Comparison of ENCODE assay signal across 1 cellular context in the genomic region with DNA sequence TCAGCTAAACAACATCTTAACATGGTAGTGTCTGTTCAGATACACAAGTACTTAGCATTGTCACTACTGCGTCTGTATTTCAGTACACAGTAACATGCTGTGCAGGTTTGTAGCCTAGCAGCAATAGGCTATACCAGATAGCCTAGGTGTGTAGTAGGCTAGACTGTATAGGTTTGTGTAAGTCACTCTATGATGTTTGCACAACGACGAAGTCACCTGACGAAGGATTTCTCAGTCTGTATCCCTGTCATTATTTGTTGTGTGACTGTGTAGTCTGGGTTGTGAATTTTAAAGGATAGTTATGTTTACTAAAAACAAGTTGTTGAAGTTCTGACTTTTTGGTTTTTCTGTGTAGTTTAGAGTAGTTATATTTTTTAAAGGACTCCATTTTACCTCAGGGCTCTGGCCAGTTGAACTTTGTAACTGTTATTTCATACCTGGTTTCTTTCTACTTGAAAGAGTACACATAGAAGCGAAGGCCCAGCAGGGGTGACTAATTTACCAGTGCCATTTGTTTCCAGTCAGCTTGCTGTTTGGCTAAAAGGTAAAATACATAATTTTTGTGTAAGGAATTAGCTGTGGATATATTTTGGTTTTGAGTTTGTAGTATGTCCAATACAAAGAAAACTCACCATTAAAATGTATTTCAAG.
A peak's percentile ranks its signal among the peaks of the same experiment; 100 is the strongest.
TF ChIP-seq lines count a peak whose summit lies in the region.

No MANE protein-coding gene starts in this region.

TF ChIP-seq in HepG2, 621 proteins besides CTCF, POLR2A, EP300 and RAD21 (continues in another document):
- TF ChIP-seq CEBPG (CRISPR knock-in tag; IDR thresholded peaks at IDR 0.05) (peak; percentile 66), ZNF839 (CRISPR knock-in tag; IDR thresholded peaks at IDR 0.05; ENCODE audit: borderline replicate concordance) (no peak), CHCHD3 (CRISPR knock-in tag; IDR thresholded peaks at IDR 0.05) (no peak), ZBTB42 (CRISPR knock-in tag; IDR thresholded peaks at IDR 0.05) (no peak), ZNF563 (CRISPR knock-in tag; IDR thresholded peaks at IDR 0.05) (no peak), SIN3A (IDR thresholded peaks at IDR 0.05; ENCODE audit: borderline replicate concordance, low read depth, low read length) (no peak), ETV5 (CRISPR knock-in tag; IDR thresholded peaks at IDR 0.05; ENCODE audit: borderline replicate concordance) (no peak; the same call in 1 of the 2 replicates), YY1 (IDR thresholded peaks at IDR 0.05; ENCODE audit: insufficient read depth, insufficient replicate concordance, low read depth, low read length) (no peak), HNF4A (CRISPR knock-in tag; IDR thresholded peaks at IDR 0.05) (peak; percentile 61), NFE2 (CRISPR knock-in tag; IDR thresholded peaks at IDR 0.05) (no peak), MAFF (IDR thresholded peaks at IDR 0.05; ENCODE audit: low read depth, low read length) (0 out of 2 replicates have a peak, but pooled peaks have one; percentile 11), ZKSCAN5 (CRISPR knock-in tag; IDR thresholded peaks at IDR 0.05) (no peak), ZNF17 (CRISPR knock-in tag; IDR thresholded peaks at IDR 0.05) (no peak), ZNF496 (CRISPR knock-in tag; IDR thresholded peaks at IDR 0.05; ENCODE audit: insufficient replicate concordance) (no peak), NR3C1 (CRISPR knock-in tag; IDR thresholded peaks at IDR 0.05) (no peak), ZNF335 (CRISPR knock-in tag; IDR thresholded peaks at IDR 0.05) (no peak), SOX5 (CRISPR knock-in tag; IDR thresholded peaks at IDR 0.05; ENCODE audit: borderline replicate concordance) (peak; percentile 15; the same call in 1 of the 2 replicates), MIER3 (CRISPR knock-in tag; IDR thresholded peaks at IDR 0.05; ENCODE audit: borderline replicate concordance) (no peak), RFX1 (IDR thresholded peaks at IDR 0.05) (no peak), GFI1 (CRISPR knock-in tag; IDR thresholded peaks at IDR 0.05; ENCODE audit: borderline replicate concordance) (no peak), TCF7 (IDR thresholded peaks at IDR 0.05; ENCODE audit: low read depth) (no peak), CEBPB (IDR thresholded peaks at IDR 0.05; ENCODE audit: borderline replicate concordance, low read depth, low read length) (peak; percentile 65), ZSCAN20 (CRISPR knock-in tag; IDR thresholded peaks at IDR 0.05; ENCODE audit: borderline replicate concordance) (no peak), FOXP1 (IDR thresholded peaks at IDR 0.05) (0 out of 2 replicates have a peak, but pooled peaks have one; percentile 8), FOXP1 (CRISPR knock-in tag; IDR thresholded peaks at IDR 0.05) (no peak; the same call in 1 of the 2 replicates), NCOA2 (CRISPR knock-in tag; IDR thresholded peaks at IDR 0.05) (peak; percentile 34; the same call in 1 of the 2 replicates), ZNF317 (CRISPR knock-in tag; IDR thresholded peaks at IDR 0.05) (0 out of 2 replicates have a peak, but pooled peaks have one; percentile 49), HOXA9 (CRISPR knock-in tag; IDR thresholded peaks at IDR 0.05; ENCODE audit: borderline replicate concordance) (no peak), GLI4 (CRISPR knock-in tag; IDR thresholded peaks at IDR 0.05; ENCODE audit: borderline replicate concordance) (no peak), GATA4 (IDR thresholded peaks at IDR 0.05; ENCODE audit: borderline replicate concordance, low read depth) (no peak), PLRG1 (conservative IDR thresholded peaks at IDR 0.05) (no peak)
- TF ChIP-seq, protein P1, sequence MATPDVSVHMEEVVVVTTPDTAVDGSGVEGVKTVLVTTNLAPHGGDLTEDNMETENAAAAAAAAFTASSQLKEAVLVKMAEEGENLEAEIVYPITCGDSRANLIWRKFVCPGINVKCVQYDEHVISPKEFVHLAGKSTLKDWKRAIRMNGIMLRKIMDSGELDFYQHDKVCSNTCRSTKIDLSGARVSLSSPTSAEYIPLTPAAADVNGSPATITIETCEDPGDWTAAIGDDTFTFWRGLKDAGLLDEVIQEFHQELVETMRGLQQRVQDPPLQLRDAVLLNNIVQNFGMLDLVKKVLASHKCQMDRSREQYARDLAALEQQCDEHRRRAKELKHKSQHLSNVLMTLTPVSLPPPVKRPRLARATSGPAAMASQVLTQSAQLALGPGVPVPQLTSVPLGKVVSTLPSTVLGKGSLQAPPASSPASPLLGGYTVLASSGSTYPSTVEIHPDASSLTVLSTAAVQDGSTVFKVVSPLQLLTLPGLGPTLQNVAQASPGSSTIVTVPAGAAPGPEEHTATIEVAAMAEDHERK (CRISPR knock-in tag; IDR thresholded peaks at IDR 0.05; ENCODE audit: low read depth) = no peak
- TF ChIP-seq, protein P2, sequence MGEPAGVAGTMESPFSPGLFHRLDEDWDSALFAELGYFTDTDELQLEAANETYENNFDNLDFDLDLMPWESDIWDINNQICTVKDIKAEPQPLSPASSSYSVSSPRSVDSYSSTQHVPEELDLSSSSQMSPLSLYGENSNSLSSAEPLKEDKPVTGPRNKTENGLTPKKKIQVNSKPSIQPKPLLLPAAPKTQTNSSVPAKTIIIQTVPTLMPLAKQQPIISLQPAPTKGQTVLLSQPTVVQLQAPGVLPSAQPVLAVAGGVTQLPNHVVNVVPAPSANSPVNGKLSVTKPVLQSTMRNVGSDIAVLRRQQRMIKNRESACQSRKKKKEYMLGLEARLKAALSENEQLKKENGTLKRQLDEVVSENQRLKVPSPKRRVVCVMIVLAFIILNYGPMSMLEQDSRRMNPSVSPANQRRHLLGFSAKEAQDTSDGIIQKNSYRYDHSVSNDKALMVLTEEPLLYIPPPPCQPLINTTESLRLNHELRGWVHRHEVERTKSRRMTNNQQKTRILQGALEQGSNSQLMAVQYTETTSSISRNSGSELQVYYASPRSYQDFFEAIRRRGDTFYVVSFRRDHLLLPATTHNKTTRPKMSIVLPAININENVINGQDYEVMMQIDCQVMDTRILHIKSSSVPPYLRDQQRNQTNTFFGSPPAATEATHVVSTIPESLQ (CRISPR knock-in tag; conservative IDR thresholded peaks at IDR 0.05) = no peak
- TF ChIP-seq, protein P3, sequence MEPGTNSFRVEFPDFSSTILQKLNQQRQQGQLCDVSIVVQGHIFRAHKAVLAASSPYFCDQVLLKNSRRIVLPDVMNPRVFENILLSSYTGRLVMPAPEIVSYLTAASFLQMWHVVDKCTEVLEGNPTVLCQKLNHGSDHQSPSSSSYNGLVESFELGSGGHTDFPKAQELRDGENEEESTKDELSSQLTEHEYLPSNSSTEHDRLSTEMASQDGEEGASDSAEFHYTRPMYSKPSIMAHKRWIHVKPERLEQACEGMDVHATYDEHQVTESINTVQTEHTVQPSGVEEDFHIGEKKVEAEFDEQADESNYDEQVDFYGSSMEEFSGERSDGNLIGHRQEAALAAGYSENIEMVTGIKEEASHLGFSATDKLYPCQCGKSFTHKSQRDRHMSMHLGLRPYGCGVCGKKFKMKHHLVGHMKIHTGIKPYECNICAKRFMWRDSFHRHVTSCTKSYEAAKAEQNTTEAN (CRISPR knock-in tag; conservative IDR thresholded peaks at IDR 0.05) = no peak
- TF ChIP-seq, protein P4, sequence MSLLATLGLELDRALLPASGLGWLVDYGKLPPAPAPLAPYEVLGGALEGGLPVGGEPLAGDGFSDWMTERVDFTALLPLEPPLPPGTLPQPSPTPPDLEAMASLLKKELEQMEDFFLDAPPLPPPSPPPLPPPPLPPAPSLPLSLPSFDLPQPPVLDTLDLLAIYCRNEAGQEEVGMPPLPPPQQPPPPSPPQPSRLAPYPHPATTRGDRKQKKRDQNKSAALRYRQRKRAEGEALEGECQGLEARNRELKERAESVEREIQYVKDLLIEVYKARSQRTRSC (CRISPR knock-in tag; IDR thresholded peaks at IDR 0.05; ENCODE audit: low read depth) = no peak
- TF ChIP-seq, protein P5, sequence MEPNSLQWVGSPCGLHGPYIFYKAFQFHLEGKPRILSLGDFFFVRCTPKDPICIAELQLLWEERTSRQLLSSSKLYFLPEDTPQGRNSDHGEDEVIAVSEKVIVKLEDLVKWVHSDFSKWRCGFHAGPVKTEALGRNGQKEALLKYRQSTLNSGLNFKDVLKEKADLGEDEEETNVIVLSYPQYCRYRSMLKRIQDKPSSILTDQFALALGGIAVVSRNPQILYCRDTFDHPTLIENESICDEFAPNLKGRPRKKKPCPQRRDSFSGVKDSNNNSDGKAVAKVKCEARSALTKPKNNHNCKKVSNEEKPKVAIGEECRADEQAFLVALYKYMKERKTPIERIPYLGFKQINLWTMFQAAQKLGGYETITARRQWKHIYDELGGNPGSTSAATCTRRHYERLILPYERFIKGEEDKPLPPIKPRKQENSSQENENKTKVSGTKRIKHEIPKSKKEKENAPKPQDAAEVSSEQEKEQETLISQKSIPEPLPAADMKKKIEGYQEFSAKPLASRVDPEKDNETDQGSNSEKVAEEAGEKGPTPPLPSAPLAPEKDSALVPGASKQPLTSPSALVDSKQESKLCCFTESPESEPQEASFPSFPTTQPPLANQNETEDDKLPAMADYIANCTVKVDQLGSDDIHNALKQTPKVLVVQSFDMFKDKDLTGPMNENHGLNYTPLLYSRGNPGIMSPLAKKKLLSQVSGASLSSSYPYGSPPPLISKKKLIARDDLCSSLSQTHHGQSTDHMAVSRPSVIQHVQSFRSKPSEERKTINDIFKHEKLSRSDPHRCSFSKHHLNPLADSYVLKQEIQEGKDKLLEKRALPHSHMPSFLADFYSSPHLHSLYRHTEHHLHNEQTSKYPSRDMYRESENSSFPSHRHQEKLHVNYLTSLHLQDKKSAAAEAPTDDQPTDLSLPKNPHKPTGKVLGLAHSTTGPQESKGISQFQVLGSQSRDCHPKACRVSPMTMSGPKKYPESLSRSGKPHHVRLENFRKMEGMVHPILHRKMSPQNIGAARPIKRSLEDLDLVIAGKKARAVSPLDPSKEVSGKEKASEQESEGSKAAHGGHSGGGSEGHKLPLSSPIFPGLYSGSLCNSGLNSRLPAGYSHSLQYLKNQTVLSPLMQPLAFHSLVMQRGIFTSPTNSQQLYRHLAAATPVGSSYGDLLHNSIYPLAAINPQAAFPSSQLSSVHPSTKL (CRISPR knock-in tag; IDR thresholded peaks at IDR 0.05) = peak; percentile 72
- TF ChIP-seq, protein P6, sequence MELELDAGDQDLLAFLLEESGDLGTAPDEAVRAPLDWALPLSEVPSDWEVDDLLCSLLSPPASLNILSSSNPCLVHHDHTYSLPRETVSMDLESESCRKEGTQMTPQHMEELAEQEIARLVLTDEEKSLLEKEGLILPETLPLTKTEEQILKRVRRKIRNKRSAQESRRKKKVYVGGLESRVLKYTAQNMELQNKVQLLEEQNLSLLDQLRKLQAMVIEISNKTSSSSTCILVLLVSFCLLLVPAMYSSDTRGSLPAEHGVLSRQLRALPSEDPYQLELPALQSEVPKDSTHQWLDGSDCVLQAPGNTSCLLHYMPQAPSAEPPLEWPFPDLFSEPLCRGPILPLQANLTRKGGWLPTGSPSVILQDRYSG (CRISPR knock-in tag; IDR thresholded peaks at IDR 0.05) = no peak
- TF ChIP-seq, protein P7, sequence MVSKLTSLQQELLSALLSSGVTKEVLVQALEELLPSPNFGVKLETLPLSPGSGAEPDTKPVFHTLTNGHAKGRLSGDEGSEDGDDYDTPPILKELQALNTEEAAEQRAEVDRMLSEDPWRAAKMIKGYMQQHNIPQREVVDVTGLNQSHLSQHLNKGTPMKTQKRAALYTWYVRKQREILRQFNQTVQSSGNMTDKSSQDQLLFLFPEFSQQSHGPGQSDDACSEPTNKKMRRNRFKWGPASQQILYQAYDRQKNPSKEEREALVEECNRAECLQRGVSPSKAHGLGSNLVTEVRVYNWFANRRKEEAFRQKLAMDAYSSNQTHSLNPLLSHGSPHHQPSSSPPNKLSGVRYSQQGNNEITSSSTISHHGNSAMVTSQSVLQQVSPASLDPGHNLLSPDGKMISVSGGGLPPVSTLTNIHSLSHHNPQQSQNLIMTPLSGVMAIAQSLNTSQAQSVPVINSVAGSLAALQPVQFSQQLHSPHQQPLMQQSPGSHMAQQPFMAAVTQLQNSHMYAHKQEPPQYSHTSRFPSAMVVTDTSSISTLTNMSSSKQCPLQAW (CRISPR knock-in tag; IDR thresholded peaks at IDR 0.05) = no peak
- TF ChIP-seq, protein P8, sequence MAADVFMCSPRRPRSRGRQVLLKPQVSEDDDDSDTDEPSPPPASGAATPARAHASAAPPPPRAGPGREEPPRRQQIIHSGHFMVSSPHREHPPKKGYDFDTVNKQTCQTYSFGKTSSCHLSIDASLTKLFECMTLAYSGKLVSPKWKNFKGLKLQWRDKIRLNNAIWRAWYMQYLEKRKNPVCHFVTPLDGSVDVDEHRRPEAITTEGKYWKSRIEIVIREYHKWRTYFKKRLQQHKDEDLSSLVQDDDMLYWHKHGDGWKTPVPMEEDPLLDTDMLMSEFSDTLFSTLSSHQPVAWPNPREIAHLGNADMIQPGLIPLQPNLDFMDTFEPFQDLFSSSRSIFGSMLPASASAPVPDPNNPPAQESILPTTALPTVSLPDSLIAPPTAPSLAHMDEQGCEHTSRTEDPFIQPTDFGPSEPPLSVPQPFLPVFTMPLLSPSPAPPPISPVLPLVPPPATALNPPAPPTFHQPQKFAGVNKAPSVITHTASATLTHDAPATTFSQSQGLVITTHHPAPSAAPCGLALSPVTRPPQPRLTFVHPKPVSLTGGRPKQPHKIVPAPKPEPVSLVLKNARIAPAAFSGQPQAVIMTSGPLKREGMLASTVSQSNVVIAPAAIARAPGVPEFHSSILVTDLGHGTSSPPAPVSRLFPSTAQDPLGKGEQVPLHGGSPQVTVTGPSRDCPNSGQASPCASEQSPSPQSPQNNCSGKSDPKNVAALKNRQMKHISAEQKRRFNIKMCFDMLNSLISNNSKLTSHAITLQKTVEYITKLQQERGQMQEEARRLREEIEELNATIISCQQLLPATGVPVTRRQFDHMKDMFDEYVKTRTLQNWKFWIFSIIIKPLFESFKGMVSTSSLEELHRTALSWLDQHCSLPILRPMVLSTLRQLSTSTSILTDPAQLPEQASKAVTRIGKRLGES (CRISPR knock-in tag; IDR thresholded peaks at IDR 0.05; ENCODE audit: borderline replicate concordance) = no peak
- TF ChIP-seq, protein P9, sequence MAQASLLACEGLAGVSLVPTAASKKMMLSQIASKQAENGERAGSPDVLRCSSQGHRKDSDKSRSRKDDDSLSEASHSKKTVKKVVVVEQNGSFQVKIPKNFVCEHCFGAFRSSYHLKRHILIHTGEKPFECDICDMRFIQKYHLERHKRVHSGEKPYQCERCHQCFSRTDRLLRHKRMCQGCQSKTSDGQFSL (CRISPR knock-in tag; IDR thresholded peaks at IDR 0.05) = no peak
- TF ChIP-seq, protein P10, sequence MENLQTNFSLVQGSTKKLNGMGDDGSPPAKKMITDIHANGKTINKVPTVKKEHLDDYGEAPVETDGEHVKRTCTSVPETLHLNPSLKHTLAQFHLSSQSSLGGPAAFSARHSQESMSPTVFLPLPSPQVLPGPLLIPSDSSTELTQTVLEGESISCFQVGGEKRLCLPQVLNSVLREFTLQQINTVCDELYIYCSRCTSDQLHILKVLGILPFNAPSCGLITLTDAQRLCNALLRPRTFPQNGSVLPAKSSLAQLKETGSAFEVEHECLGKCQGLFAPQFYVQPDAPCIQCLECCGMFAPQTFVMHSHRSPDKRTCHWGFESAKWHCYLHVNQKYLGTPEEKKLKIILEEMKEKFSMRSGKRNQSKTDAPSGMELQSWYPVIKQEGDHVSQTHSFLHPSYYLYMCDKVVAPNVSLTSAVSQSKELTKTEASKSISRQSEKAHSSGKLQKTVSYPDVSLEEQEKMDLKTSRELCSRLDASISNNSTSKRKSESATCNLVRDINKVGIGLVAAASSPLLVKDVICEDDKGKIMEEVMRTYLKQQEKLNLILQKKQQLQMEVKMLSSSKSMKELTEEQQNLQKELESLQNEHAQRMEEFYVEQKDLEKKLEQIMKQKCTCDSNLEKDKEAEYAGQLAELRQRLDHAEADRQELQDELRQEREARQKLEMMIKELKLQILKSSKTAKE (CRISPR knock-in tag; IDR thresholded peaks at IDR 0.05; ENCODE audit: borderline replicate concordance) = peak; percentile 42; the same call in 1 of the 2 replicates
